ENCODE assay signal across 19 cellular contexts in the genomic region with DNA sequence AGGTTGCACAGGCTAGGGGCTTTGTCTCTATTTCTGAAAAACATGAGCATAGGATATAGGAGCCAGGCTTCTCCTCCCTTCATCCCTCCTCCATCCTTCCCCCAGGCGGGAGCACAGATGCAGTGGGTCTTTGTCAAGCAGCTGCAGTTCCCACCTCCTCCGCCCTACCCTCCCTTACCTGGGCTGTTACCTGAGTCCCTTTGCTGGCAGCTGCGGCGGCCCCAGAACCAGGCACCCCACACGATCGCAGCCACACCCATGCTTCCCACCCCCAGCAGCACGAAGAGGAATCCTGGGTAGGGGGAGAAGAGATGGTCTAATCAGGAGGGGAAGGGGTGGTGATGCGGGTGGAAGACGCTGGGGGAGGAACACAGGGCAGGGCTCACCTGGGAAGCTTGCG. TPM values are rescaled to one million over a fixed set of nuclear protein-coding genes. Genes with fewer than 3 reads are reported as not detected.
DNase-seq lines count a peak whose midpoint lies in the region; ATAC-seq and TF ChIP-seq lines count a peak whose summit lies in the region.
"Had no signal": no experiment of that assay in that cellular context is flagged by ENCODE, and none has a peak within 500 bp of the region (broad histone marks: within the 10 kb centered on the region; RNA-seq: fewer than 3 reads in every experiment).

No MANE protein-coding gene starts in this region.

- H3K4me3 ChIP-seq in GM23338 (no peak overlapping the region), iPS-15b (ENCODE audit: low read depth, low read length) (peak overlapping the region; percentile 26)

- intact Hi-C loops in CD4-positive, alpha-beta T cell (cut with DNase I, micrococcal nuclease), result no loop called here
- intact Hi-C loops in activated CD4-positive, alpha-beta T cell treated with anti-CD3 and anti-CD28 coated beads for 36 hours (cut with DNase I, micrococcal nuclease), result no loop called here

- no peaks in the 10 kb centered on the region for H3F3A ChIP-seq in GM23338 (replicated peaks; ENCODE audit: low read depth)

- H3K4me1 ChIP-seq in GM23338 (ENCODE audit: insufficient read depth) (no peaks in the 10 kb centered on the region), iPS-15b (ENCODE audit: control insufficient read depth, insufficient read depth, low read length) (no peaks in the 10 kb centered on the region)
- H3K4me1 ChIP-seq: Caco-2 had no signal

- peak overlapping the region; percentile 83 for H2AFZ ChIP-seq in GM23338

- H3K27me3 ChIP-seq in GM23338 (ENCODE audit: insufficient read depth) (no peaks in the 10 kb centered on the region), iPS-15b (ENCODE audit: control insufficient read depth, insufficient read depth, low read length) (peaks cover 2% of the 10 kb centered on the region)
- no peaks in the 10 kb centered on the region for H3K27me3 ChIP-seq in CD4-positive, alpha-beta T cell (ENCODE audit: control insufficient read depth, insufficient read depth, low read length)

- CTCF ChIA-PET in CD4-positive, alpha-beta T cell (lab: Charles Lee), result no interaction called here
- CTCF ChIA-PET in activated CD4-positive, alpha-beta T cell treated with anti-CD3 and anti-CD28 coated beads for 36 hours (lab: Charles Lee), result interaction anchor here (0.9 kb wide), 1 partner anchor 28 kb away, joined by 4 read pairs; no protein-coding TSS in a partner anchor

- no peaks in the 10 kb centered on the region for H4K20me1 ChIP-seq in GM23338 (replicated peaks; ENCODE audit: insufficient read depth)

- H3K27ac Mint-ChIP-seq in GM23338, result no peak overlapping the region
- H3K27ac Mint-ChIP-seq in CD4-positive, alpha-beta T cell, result no peak overlapping the region
- H3K27ac Mint-ChIP-seq in activated CD4-positive, alpha-beta T cell treated with anti-CD3 and anti-CD28 coated beads for 36 hours, result no peak overlapping the region
- H3K27ac Mint-ChIP-seq: CD14-positive monocyte; CD8-positive, alpha-beta memory T cell; HFFc6 had no signal

- H3K9me3 ChIP-seq in iPS-15b (ENCODE audit: control insufficient read depth, insufficient read depth, low read length), result no peaks in the 10 kb centered on the region
- H3K9me3 ChIP-seq in CD4-positive, alpha-beta T cell (ENCODE audit: control insufficient read depth, low read length), result no peaks in the 10 kb centered on the region
- H3K9me3 ChIP-seq: Caco-2 had no signal

- H3K27me3 Mint-ChIP-seq in GM23338 (ENCODE audit: insufficient read depth, low read depth, poor library complexity), result peaks cover 14% of the 10 kb centered on the region
- H3K27me3 Mint-ChIP-seq in CD4-positive, alpha-beta T cell, result no peaks in the 10 kb centered on the region
- H3K27me3 Mint-ChIP-seq in activated CD4-positive, alpha-beta T cell treated with anti-CD3 and anti-CD28 coated beads for 36 hours, result no peaks in the 10 kb centered on the region
- H3K27me3 Mint-ChIP-seq: CD8-positive, alpha-beta memory T cell had no signal

- H3K4me2 ChIP-seq in GM23338, result no peak overlapping the region

- H3K36me3 ChIP-seq in GM23338 (ENCODE audit: insufficient read depth), result no peaks in the 10 kb centered on the region
- H3K36me3 ChIP-seq in iPS-15b (ENCODE audit: control insufficient read depth, insufficient read depth, low read length), result no peaks in the 10 kb centered on the region

- H3K4me3 Mint-ChIP-seq in GM23338, result peak overlapping the region; percentile 40; the same call in 1 of the 3 replicates
- H3K4me3 Mint-ChIP-seq in CD4-positive, alpha-beta T cell, result no peak overlapping the region
- no peak overlapping the region for H3K4me3 Mint-ChIP-seq in activated CD4-positive, alpha-beta T cell treated with anti-CD3 and anti-CD28 coated beads for 36 hours
- H3K4me3 Mint-ChIP-seq: CD14-positive monocyte; CD8-positive, alpha-beta memory T cell; HFFc6 had no signal

- no peak for TF ChIP-seq CTCF in GM23338 (conservative IDR thresholded peaks at IDR 0.05; ENCODE audit: low read depth in 2 of 2)
- TF ChIP-seq CTCF in CD4-positive, alpha-beta T cell (IDR thresholded peaks at IDR 0.05), result no peak

- H3K36me3 Mint-ChIP-seq in GM23338 (ENCODE audit: low read depth), result no peaks in the 10 kb centered on the region
- peaks cover 27% of the 10 kb centered on the region for H3K36me3 Mint-ChIP-seq in CD4-positive, alpha-beta T cell (ENCODE audit: low read depth)
- no peaks in the 10 kb centered on the region for H3K36me3 Mint-ChIP-seq in activated CD4-positive, alpha-beta T cell treated with anti-CD3 and anti-CD28 coated beads for 36 hours (ENCODE audit: low read depth)
- H3K36me3 Mint-ChIP-seq: CD14-positive monocyte had no signal

- peak; percentile 37 for DNase-seq in NCI-H2107 treated with DMSO at 0.1 percent for 48 hours (lab: John Stamatoyannopoulos, UW; ENCODE audit: unreplicated experiment)
- no peak for DNase-seq in NCI-H2107 (lab: John Stamatoyannopoulos, UW)
- peak; percentile 50 for DNase-seq in GM23338 (ENCODE audit: low spot score)
- peak; percentile 87 for DNase-seq in NCI-H69 (lab: John Stamatoyannopoulos, UW)
- DNase-seq in HuH-7 (ENCODE audit: low spot score), result no peak
- DNase-seq in CD4-positive, alpha-beta T cell, result no peak
- no peak for DNase-seq in activated CD4-positive, alpha-beta T cell treated with anti-CD3 and anti-CD28 coated beads for 36 hours
- DNase-seq: Caco-2; CD8-positive, alpha-beta memory T cell; GF-D8; GOT3; HCEC 1CT; HFFc6 had no signal

- POLR2A ChIA-PET in CD4-positive, alpha-beta T cell (lab: Charles Lee), result no interaction called here
- POLR2A ChIA-PET in activated CD4-positive, alpha-beta T cell treated with anti-CD3 and anti-CD28 coated beads for 36 hours (lab: Charles Lee), result no interaction called here

- peak; percentile 75 for ATAC-seq in GM23338
- no peak for ATAC-seq in CD4-positive, alpha-beta T cell (ENCODE audit: poor library complexity)
- ATAC-seq in activated CD4-positive, alpha-beta T cell treated with anti-CD3 and anti-CD28 coated beads for 36 hours, result no peak
- ATAC-seq: HepG2 had no signal

- H3K9ac ChIP-seq in iPS-15b (ENCODE audit: low read depth, low read length), result no peak overlapping the region

- no peaks in the 10 kb centered on the region; the same call in 2 of the 3 replicates for H3K9me3 Mint-ChIP-seq in GM23338
- no peaks in the 10 kb centered on the region for H3K9me3 Mint-ChIP-seq in CD4-positive, alpha-beta T cell
- H3K9me3 Mint-ChIP-seq in activated CD4-positive, alpha-beta T cell treated with anti-CD3 and anti-CD28 coated beads for 36 hours (ENCODE audit: low read depth), result no peaks in the 10 kb centered on the region
- H3K9me3 Mint-ChIP-seq: CD14-positive monocyte; CD8-positive, alpha-beta memory T cell; HFFc6 had no signal

- no peaks in the 10 kb centered on the region for H3K9me2 ChIP-seq in GM23338 (ENCODE audit: insufficient read depth)

- no peaks in the 10 kb centered on the region for H3K79me2 ChIP-seq in GM23338 (replicated peaks; ENCODE audit: insufficient read depth)

- H3K27ac ChIP-seq in GM23338 (ENCODE audit: low read depth), result no peak overlapping the region
- H3K27ac ChIP-seq in CD4-positive, alpha-beta T cell (ENCODE audit: low read depth, low read length), result no peak overlapping the region
- H3K27ac ChIP-seq: 22Rv1 had no signal

- peaks cover 7% of the 10 kb centered on the region; the same call in 2 of the 3 replicates for H3K4me1 Mint-ChIP-seq in GM23338
- peaks cover 8% of the 10 kb centered on the region for H3K4me1 Mint-ChIP-seq in CD4-positive, alpha-beta T cell (ENCODE audit: low read depth)
- peaks cover 12% of the 10 kb centered on the region for H3K4me1 Mint-ChIP-seq in activated CD4-positive, alpha-beta T cell treated with anti-CD3 and anti-CD28 coated beads for 36 hours
- H3K4me1 Mint-ChIP-seq: CD14-positive monocyte had no signal

TF ChIP-seq in GM23338, 12 proteins besides CTCF, POLR2A, EP300 and RAD21 (continues in another document):
- TF ChIP-seq NANOG (IDR thresholded peaks at IDR 0.05; ENCODE audit: borderline replicate concordance) (no peak), CREB1 (CRISPR knock-in tag; IDR thresholded peaks at IDR 0.05; ENCODE audit: low read depth) (no peak), EZH2phosphoT487 (IDR thresholded peaks at IDR 0.05; ENCODE audit: unreplicated experiment) (no peak), POLR2AphosphoS5 (IDR thresholded peaks at IDR 0.05; ENCODE audit: low read depth) (no peak), ZNF114 (CRISPR knock-in tag; IDR thresholded peaks at IDR 0.05) (no peak)

RNA-seq across cellular contexts. Expression of gene TMIGD2, which starts 7.8 kb away (rescaled TPM):
- 0.76 and 0.93 TPM in 2 replicates for total RNA-seq in GM23338 (2014; rRNA removed; shearing (Covaris generic))
- polyA plus RNA-seq in GM23338 (2016; fragmentation: Nextera tagmentation; extraction: Ambion mirVana), result 0.24 and 0.79 TPM in 2 replicates
- total RNA-seq in CD4-positive, alpha-beta T cell, result 10 to 100 TPM; 17.6 to 20.9 TPM
- total RNA-seq in activated CD4-positive, alpha-beta T cell treated with anti-CD3 and anti-CD28 coated beads for 36 hours, result 10 to 100 TPM; 15.8 to 16.1 TPM
- total RNA-seq: A673, Caco-2, HFFc6 had no signal
- polyA plus RNA-seq: BJ had no signal

RNA-seq across cellular contexts. Expression of gene FSD1, which starts 10.0 kb away (rescaled TPM):
- 54.0 and 82.9 TPM in 2 replicates for total RNA-seq in GM23338 (2014; rRNA removed; shearing (Covaris generic))
- 50.7 and 52.1 TPM in 2 replicates for polyA plus RNA-seq in GM23338 (2016; fragmentation: Nextera tagmentation; extraction: Ambion mirVana)
- total RNA-seq in CD4-positive, alpha-beta T cell, result 1 to 10 TPM in 1 of 2 experiments, under 1 TPM in 1; 0.98 to 1.0 TPM
- 10 to 100 TPM; 23.1 to 25.3 TPM for total RNA-seq in activated CD4-positive, alpha-beta T cell treated with anti-CD3 and anti-CD28 coated beads for 36 hours
- polyA plus RNA-seq: CD14-positive monocyte had no signal

RNA-seq across cellular contexts. Expression of gene SHD, which starts 15.3 kb away (rescaled TPM):
- 1.8 and 7.5 TPM in 2 replicates for total RNA-seq in GM23338 (2014; rRNA removed; shearing (Covaris generic))
- 6.4 and 8.0 TPM in 2 replicates for polyA plus RNA-seq in GM23338 (2016; fragmentation: Nextera tagmentation; extraction: Ambion mirVana)
- under 1 TPM; 0.14 to 0.64 TPM for total RNA-seq in CD4-positive, alpha-beta T cell
- total RNA-seq in activated CD4-positive, alpha-beta T cell treated with anti-CD3 and anti-CD28 coated beads for 36 hours, result not detected
- total RNA-seq: A673; CD8-positive, alpha-beta memory T cell; HFFc6 had no signal
- polyA plus RNA-seq: BJ; CD14-positive monocyte; CD8-positive, alpha-beta memory T cell had no signal

RNA-seq across cellular contexts. Expression of gene STAP2, which starts 44.2 kb away (rescaled TPM):
- total RNA-seq in GM23338 (2014; rRNA removed; shearing (Covaris generic)), result 9.2 and 15.1 TPM in 2 replicates
- polyA plus RNA-seq in GM23338 (2016; fragmentation: Nextera tagmentation; extraction: Ambion mirVana), result 20.7 and 21.7 TPM in 2 replicates
- 1 to 10 TPM; 1.7 to 1.8 TPM for total RNA-seq in CD4-positive, alpha-beta T cell
- 10 to 100 TPM; 11.0 to 11.5 TPM for total RNA-seq in activated CD4-positive, alpha-beta T cell treated with anti-CD3 and anti-CD28 coated beads for 36 hours

RNA-seq across cellular contexts. Expression of gene YJU2, which starts 47.5 kb away (rescaled TPM):
- 27.3 and 33.4 TPM in 2 replicates for total RNA-seq in GM23338 (2014; rRNA removed; shearing (Covaris generic))
- 27.6 and 28.8 TPM in 2 replicates for polyA plus RNA-seq in GM23338 (2016; fragmentation: Nextera tagmentation; extraction: Ambion mirVana)
- total RNA-seq in CD4-positive, alpha-beta T cell, result 10 to 100 TPM; 32.9 to 33.7 TPM
- total RNA-seq in activated CD4-positive, alpha-beta T cell treated with anti-CD3 and anti-CD28 coated beads for 36 hours, result 10 to 100 TPM; 29.8 to 34.8 TPM

Comparison
In these comparisons a context has a peak if more than half of its experiments do, and no peak if none do; other contexts are left out.
1. DNase-seq: peak in NCI-H2107 treated with DMSO at 0.1 percent for 48 hours (single experiment), GM23338 (single experiment) and NCI-H69 (single experiment); none in NCI-H2107 (single experiment), HuH-7 (single experiment), CD4-positive, alpha-beta T cell (0 of 10) and activated CD4-positive, alpha-beta T cell treated with anti-CD3 and anti-CD28 coated beads for 36 hours (single experiment).
2. RNA of gene FSD1, which starts 10.0 kb away (total RNA-seq): 54.0 to 82.9 TPM in GM23338 and 23.1 to 25.3 TPM in activated CD4-positive, alpha-beta T cell treated with anti-CD3 and anti-CD28 coated beads for 36 hours; 0.98 to 1.0 TPM in CD4-positive, alpha-beta T cell; every median in the first group is over 10 times any median in the second.